ENCODE assay signal across 8 cellular contexts in genomic region chr1:35972631-35973030, GRCh38. TPM values are rescaled to one million over a fixed set of nuclear protein-coding genes. Genes with fewer than 3 reads are reported as not detected.
DNase-seq lines count a peak whose midpoint lies in the region; FAIRE-seq and TF ChIP-seq lines count a peak whose summit lies in the region.
"Not testable (repeated sequence)": the region's sequence is repeated elsewhere in the genome, so short reads cannot be mapped to it uniquely, and the experiment has no call there.

No MANE protein-coding gene starts in this region.

- H3K79me2 ChIP-seq in astrocyte (ENCODE audit: insufficient read depth, low read length); mammary epithelial cell (ENCODE audit: insufficient read depth, low read length): not testable (repeated sequence)

- H3K9me3 Mint-ChIP-seq in astrocyte (ENCODE audit: unreplicated experiment), result not testable (repeated sequence)

- CTCF ChIA-PET in mammary epithelial cell (lab: Charles Lee; ENCODE audit: low non-redundant PET), result not testable (repeated sequence)

- WGBS in mammary epithelial cell (ENCODE audit: low coverage, missing lambda C conversion rate), result 94% methylated on average over 2 of the region's 3 CpGs

- H3K4me1 ChIP-seq in astrocyte (ENCODE audit: insufficient read depth, low read length); mammary epithelial cell (ENCODE audit: insufficient read depth, low read length): not testable (repeated sequence)

- not testable (repeated sequence) for BruUV-seq in mammary epithelial cell (replicated peaks; lab: Mats Ljungman, UMichigan)

- not testable (repeated sequence) for H3K4me3 Mint-ChIP-seq in astrocyte (ENCODE audit: unreplicated experiment)

- H3K4me2 ChIP-seq in astrocyte (ENCODE audit: low read length); mammary epithelial cell (ENCODE audit: insufficient read depth, low read depth, low read length): not testable (repeated sequence)

- in situ Hi-C loops in mammary epithelial cell (cut with MboI; ENCODE audit: low sequenced_read_pairs in 2 of 2), result not testable (repeated sequence)

- not testable (repeated sequence) for H2AFZ ChIP-seq in astrocyte (ENCODE audit: low read depth, low read length); mammary epithelial cell (ENCODE audit: low read depth, low read length)

- not testable (repeated sequence) for H3K27ac Mint-ChIP-seq in astrocyte (ENCODE audit: unreplicated experiment)

- H3K27me3 Mint-ChIP-seq in astrocyte (ENCODE audit: low read depth, unreplicated experiment), result not testable (repeated sequence)

- not testable (repeated sequence) for TF ChIP-seq CTCF in astrocyte (IDR thresholded peaks at IDR 0.05; ENCODE audit: insufficient read depth, low read depth, low read length); mammary epithelial cell (conservative IDR thresholded peaks at IDR 0.05 in 1 of 2, IDR thresholded peaks at IDR 0.05 in 1 of 2; ENCODE audit: extremely low read depth in 1 of 2, insufficient read depth in 1 of 2, low read depth in 1 of 2, low read length in 2 of 2)

- H3K9me3 ChIP-seq in astrocyte (ENCODE audit: insufficient read depth, low read depth, low read length); mammary epithelial cell (replicated peaks; ENCODE audit: insufficient read depth, low read length): not testable (repeated sequence)

- FAIRE-seq in astrocyte (lab: Jason Lieb, UNC), result not testable (repeated sequence)

- not testable (repeated sequence) for H3K27me3 ChIP-seq in astrocyte (ENCODE audit: insufficient read depth, low read length); mammary epithelial cell (ENCODE audit: insufficient read depth, low read length)

- peak; percentile 0 for DNase-seq in A172 (ENCODE audit: low spot score)
- peak; percentile 18 for DNase-seq in EL
- peak; percentile 8 for DNase-seq in HK-2 (ENCODE audit: unreplicated experiment)
- peak; percentile 12 for DNase-seq in NCI-H226
- DNase-seq in astrocyte (ENCODE audit: low read depth), result peak; percentile 1
- peak; percentile 1 for DNase-seq in mammary epithelial cell
- peak; percentile 4 for DNase-seq in glomerular visceral epithelial cell (ENCODE audit: extremely low spot score)
- peak; percentile 39 for DNase-seq in kidney tubule cell (ENCODE audit: low spot score)

- not testable (repeated sequence) for H3K36me3 ChIP-seq in astrocyte (ENCODE audit: insufficient read depth, low read length); mammary epithelial cell (ENCODE audit: insufficient read depth, low read length)

- H3K4me1 Mint-ChIP-seq in astrocyte (ENCODE audit: low read depth, unreplicated experiment), result not testable (repeated sequence)

- intact Hi-C loops in mammary epithelial cell (cut with micrococcal nuclease), result loop anchor here (10.0 kb wide), 1 partner anchor 62 kb away; no protein-coding TSS in a partner anchor

- dilution Hi-C loops in mammary epithelial cell (cut with HindIII; ENCODE audit: low sequenced_read_pairs), result not testable (repeated sequence)

- H3K36me3 Mint-ChIP-seq in astrocyte (ENCODE audit: low read depth, unreplicated experiment), result not testable (repeated sequence)

- H4K20me1 ChIP-seq in astrocyte (ENCODE audit: insufficient read depth, low read length); mammary epithelial cell (ENCODE audit: insufficient read depth, low read length): not testable (repeated sequence)

- not testable (repeated sequence) for H3K4me3 ChIP-seq in astrocyte (ENCODE audit: insufficient read depth, low read depth, low read length); mammary epithelial cell (replicated peaks in 1 of 3; ENCODE audit: insufficient read depth in 1 of 3, low read depth in 2 of 3, low read length in 3 of 3)

- H3K27ac ChIP-seq in astrocyte (ENCODE audit: low read depth, low read length); mammary epithelial cell (ENCODE audit: insufficient read depth, low read depth, low read length): not testable (repeated sequence)

- H3K9ac ChIP-seq in astrocyte (ENCODE audit: low read length); mammary epithelial cell (ENCODE audit: insufficient read depth, low read length): not testable (repeated sequence)

RNA-seq across cellular contexts. Expression of gene AGO3, which starts 41.7 kb away (rescaled TPM):
- total RNA-seq in A172 (2014; rRNA removed; shearing (Covaris generic)), result 10.4 and 14.8 TPM in 2 replicates
- total RNA-seq in astrocyte (26.5 and 27.0 TPM in 2 replicates), mammary epithelial cell (10 to 100 TPM; 19.8 to 21.7 TPM)
- 12.4 TPM for polyA plus RNA-seq in mammary epithelial cell
- 11.8 TPM for polyA minus RNA-seq in mammary epithelial cell
